ENCODE assay signal across 1 cellular context in the genomic region with DNA sequence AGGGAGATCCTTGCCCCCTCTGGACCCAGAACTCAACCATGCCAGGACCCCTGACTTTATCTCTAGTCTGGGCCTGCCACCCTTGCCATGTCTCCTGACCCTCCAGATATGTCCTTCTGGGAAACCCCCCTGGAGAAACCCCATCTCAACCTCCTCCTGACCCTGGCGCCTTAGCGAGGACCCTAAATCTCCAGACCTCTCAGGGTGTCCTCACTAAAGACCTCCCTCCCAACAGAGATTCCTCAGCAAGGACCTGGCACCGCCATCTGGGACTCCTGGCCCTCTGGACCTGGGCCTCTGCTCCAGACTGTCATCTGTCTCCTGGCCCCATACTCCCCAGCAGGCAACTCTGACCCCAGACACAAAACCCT.
TF ChIP-seq lines count a peak whose summit lies in the region.

No MANE protein-coding gene starts in this region.

TF ChIP-seq in H1, 55 proteins besides CTCF, POLR2A, EP300 and RAD21:
- TF ChIP-seq JUN (IDR thresholded peaks at IDR 0.05; ENCODE audit: low read depth, low read length) (no peak), KDM5A (IDR thresholded peaks at IDR 0.05; ENCODE audit: low read length) (no peak), ASH2L (IDR thresholded peaks at IDR 0.05; ENCODE audit: low read length) (no peak), SIRT6 (IDR thresholded peaks at IDR 0.05; ENCODE audit: low read length) (no peak), CBX8 (IDR thresholded peaks at IDR 0.05; ENCODE audit: borderline replicate concordance, low read depth, low read length) (no peak), TEAD4 (IDR thresholded peaks at IDR 0.05; ENCODE audit: low read depth, low read length) (no peak), CTBP2 (IDR thresholded peaks at IDR 0.05; ENCODE audit: borderline replicate concordance, insufficient read depth, insufficient read length, low read length) (no peak), SP4 (IDR thresholded peaks at IDR 0.05; ENCODE audit: low read length) (no peak)
- TF ChIP-seq, protein P1, sequence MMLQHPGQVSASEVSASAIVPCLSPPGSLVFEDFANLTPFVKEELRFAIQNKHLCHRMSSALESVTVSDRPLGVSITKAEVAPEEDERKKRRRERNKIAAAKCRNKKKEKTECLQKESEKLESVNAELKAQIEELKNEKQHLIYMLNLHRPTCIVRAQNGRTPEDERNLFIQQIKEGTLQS (IDR thresholded peaks at IDR 0.05; ENCODE audit: insufficient read depth, low read depth, low read length), result no peak
